23 cellular contexts compared by ENCODE assay signal in the genomic region with DNA sequence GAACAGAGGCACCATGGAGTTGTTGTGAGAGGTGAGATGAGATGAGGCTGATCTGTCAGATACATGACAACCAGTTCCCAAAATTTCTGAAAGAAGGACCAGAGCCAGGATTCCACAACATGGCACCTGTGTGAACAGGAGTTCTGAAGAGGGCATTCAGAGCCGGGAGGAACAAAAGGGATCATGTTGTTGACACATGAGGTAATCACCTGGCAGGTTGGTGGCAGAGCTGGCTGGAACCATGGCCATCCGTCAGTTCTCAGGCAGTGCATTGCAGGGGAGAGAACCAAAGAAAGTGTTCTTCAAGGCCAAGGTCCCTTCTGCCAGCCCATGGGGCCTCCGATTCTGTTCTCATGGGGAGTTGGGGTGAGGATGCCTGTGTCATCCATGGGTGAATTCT. TPM values are rescaled to one million over a fixed set of nuclear protein-coding genes. Genes with fewer than 3 reads are reported as not detected.
DNase-seq lines count a peak whose midpoint lies in the region; ATAC-seq and TF ChIP-seq lines count a peak whose summit lies in the region.
"Had no signal": no experiment of that assay in that cellular context is flagged by ENCODE, and none has a peak within 500 bp of the region (broad histone marks: within the 10 kb centered on the region; RNA-seq: fewer than 3 reads in every experiment).

No MANE protein-coding gene starts in this region.

- H3K14ac ChIP-seq in IMR-90 (replicated peaks; ENCODE audit: low read depth, low read length): no peak overlapping the region

- no peak overlapping the region for H3K18ac ChIP-seq in IMR-90 (ENCODE audit: low read depth, low read length)

- CTCF ChIA-PET in IMR-90 (lab: Yijun Ruan, JAX): no interaction called here
- CTCF ChIA-PET in Panc1 (lab: Charles Lee): no interaction called here

- H3K36me3 ChIP-seq in IMR-90 (ENCODE audit: control insufficient read depth, insufficient read depth, low read length) (no peaks in the 10 kb centered on the region), Panc1 (ENCODE audit: control insufficient read depth, insufficient read depth, low read length) (no peaks in the 10 kb centered on the region), stomach (no peaks in the 10 kb centered on the region), thyroid gland (no peaks in the 10 kb centered on the region)

- H2BK15ac ChIP-seq in IMR-90 (ENCODE audit: low read depth, low read length): 0 out of 3 replicates have a peak overlapping the region, but pooled peaks have one; percentile 22

- H3K27me3 ChIP-seq in IMR-90 (ENCODE audit: control insufficient read depth, insufficient read depth, low read length) (no peaks in the 10 kb centered on the region; the same call in 1 of the 2 replicates), Panc1 (ENCODE audit: control insufficient read depth, insufficient read depth, low read length) (no peaks in the 10 kb centered on the region), stomach (no peaks in the 10 kb centered on the region), thyroid gland (no peaks in the 10 kb centered on the region)

- H3K23ac ChIP-seq in IMR-90 (ENCODE audit: low read depth, low read length): no peak overlapping the region

- H4K5ac ChIP-seq in IMR-90 (ENCODE audit: low read depth, low read length): no peak overlapping the region

- H3K27ac ChIP-seq in IMR-90 (ENCODE audit: insufficient read depth, low read length): no peak overlapping the region
- peak overlapping the region; percentile 46; the same call in 1 of the 2 replicates for H3K27ac ChIP-seq in Panc1 (ENCODE audit: low read length)
- H3K27ac ChIP-seq in stomach: no peak overlapping the region
- H3K27ac ChIP-seq in thyroid gland: no peak overlapping the region
- H3K27ac ChIP-seq: RWPE1 had no signal

- H2AFZ ChIP-seq in IMR-90 (replicated peaks; ENCODE audit: low read length, poor library complexity): no peak overlapping the region

- TF ChIP-seq CTCF in IMR-90 (conservative IDR thresholded peaks at IDR 0.05; ENCODE audit: low read depth, low read length) (no peak), Panc1 (IDR thresholded peaks at IDR 0.05) (no peak), stomach (IDR thresholded peaks at IDR 0.05) (no peak), thyroid gland (IDR thresholded peaks at IDR 0.05) (no peak)

- H2BK20ac ChIP-seq in IMR-90 (ENCODE audit: low read depth, low read length): no peak overlapping the region

- ATAC-seq in IMR-90 (ENCODE audit: low read depth) (no peak), Panc1 (no peak)
- ATAC-seq: naive thymus-derived CD8-positive, alpha-beta T cell had no signal

- no peak overlapping the region for H4K8ac ChIP-seq in IMR-90 (ENCODE audit: low read depth in 2 of 2, low read length in 2 of 2)

- no peaks in the 10 kb centered on the region for H3K79me1 ChIP-seq in IMR-90 (ENCODE audit: low read depth in 1 of 2, low read length in 2 of 2)

- H3K9me1 ChIP-seq in IMR-90 (ENCODE audit: insufficient read depth, low read length): no peaks in the 10 kb centered on the region

- H3K4me1 ChIP-seq in IMR-90 (ENCODE audit: control insufficient read depth, insufficient read depth, low read length) (no peaks in the 10 kb centered on the region; the same call in 1 of the 2 replicates), Panc1 (ENCODE audit: control insufficient read depth, insufficient read depth, low read length) (peaks cover 25% of the 10 kb centered on the region), stomach (peaks cover 0 to 6% (median 0%) of the 10 kb centered on the region in 4 donors), thyroid gland (no peaks in the 10 kb centered on the region)

- no peak overlapping the region for H2AK9ac ChIP-seq in IMR-90 (replicated peaks; ENCODE audit: low read depth, low read length, poor library complexity)

- no peaks in the 10 kb centered on the region for H4K20me1 ChIP-seq in IMR-90 (ENCODE audit: insufficient read depth, low read length)

- H2BK120ac ChIP-seq in IMR-90 (ENCODE audit: low read depth, low read length): no peak overlapping the region

- TF ChIP-seq POLR2A in IMR-90 (IDR thresholded peaks at IDR 0.05; ENCODE audit: low read depth, low read length) (no peak), stomach (IDR thresholded peaks at IDR 0.05) (no peak), thyroid gland (IDR thresholded peaks at IDR 0.05) (no peak)

- intact Hi-C loops in IMR-90 (cut with micrococcal nuclease) (no loop called here), Panc1 (cut with micrococcal nuclease; ENCODE audit: unreplicated experiment) (no loop called here), stomach (cut with DNase I; ENCODE audit: low total_unique reads) (no loop called here), thyroid gland (cut with DNase I) (no loop called here)

- H3K9me3 ChIP-seq in IMR-90 (ENCODE audit: control insufficient read depth, insufficient read depth, low read length): no peaks in the 10 kb centered on the region
- H3K9me3 ChIP-seq in Panc1 (ENCODE audit: control insufficient read depth, insufficient read depth, low read depth, low read length): no peaks in the 10 kb centered on the region
- no peaks in the 10 kb centered on the region for H3K9me3 ChIP-seq in stomach
- no peaks in the 10 kb centered on the region for H3K9me3 ChIP-seq in thyroid gland

- no peak overlapping the region for H2AK5ac ChIP-seq in IMR-90 (ENCODE audit: low read depth, low read length)

- POLR2A ChIA-PET in IMR-90 (lab: Charles Lee; ENCODE audit: unreplicated experiment) (no interaction called here), Panc1 (lab: Charles Lee) (no interaction called here)

- WGBS in IMR-90 (ENCODE audit: extremely low coverage in 2 of 2, insufficient read length in 1 of 2), 2 experiments: 90% methylated on average over 2 of the region's 3 CpGs; no CpG with 5 or more reads in 1 of the 2 experiments
- 51 to 81% (median 56%) methylated on average over 3 of the region's 3 CpGs for WGBS in stomach, 5 donors
- 75 to 79% methylated on average over 2 to 3 of the region's 3 CpGs for WGBS in thyroid gland, 2 donors

- BruUV-seq in IMR-90 (replicated peaks; lab: Mats Ljungman, UMichigan) (no TSS peak), Panc1 (replicated peaks; lab: Mats Ljungman, UMichigan) (no TSS peak)

- no peak overlapping the region for H3K4ac ChIP-seq in IMR-90 (ENCODE audit: low read depth, low read length)

- TF ChIP-seq RAD21 in IMR-90 (IDR thresholded peaks at IDR 0.05; ENCODE audit: low read length): no peak

- no peak overlapping the region for H2BK5ac ChIP-seq in IMR-90 (ENCODE audit: low read depth, low read length, poor library complexity, severe bottlenecking)

- H4K91ac ChIP-seq in IMR-90 (ENCODE audit: insufficient read depth, low read depth, low read length): no peak overlapping the region

- no peak overlapping the region for H3K4me3 ChIP-seq in IMR-90 (ENCODE audit: insufficient read depth, low read depth, low read length)
- H3K4me3 ChIP-seq in Panc1 (ENCODE audit: low read depth in 2 of 2, low read length in 2 of 2): no peak overlapping the region
- no peak overlapping the region for H3K4me3 ChIP-seq in stomach
- no peak overlapping the region for H3K4me3 ChIP-seq in thyroid gland (replicated peaks in 1 of 3)

- in situ Hi-C loops in IMR-90 (cut with MboI; ENCODE audit: low sequenced_read_pairs) (no loop called here), Panc1 (cut with HindIII; ENCODE audit: low pct_unique_long_range_greater_than_20kb, low sequenced_read_pairs) (no loop called here)

- no peak for TF ChIP-seq EP300 in stomach (IDR thresholded peaks at IDR 0.05)

- H3K4me2 ChIP-seq in IMR-90 (ENCODE audit: low read depth, low read length): no peak overlapping the region

- no peak overlapping the region for H3K9ac ChIP-seq in IMR-90 (ENCODE audit: low read depth, low read length)

- DNase-seq in IMR-90: no peak
- DNase-seq in NCI-H2107 (lab: John Stamatoyannopoulos, UW): peak; percentile 28
- DNase-seq in Panc1 (ENCODE audit: low read depth, low spot score): no peak
- peak; percentile 73 for DNase-seq in stomach
- no peak for DNase-seq in D341Med (ENCODE audit: low spot score)
- DNase-seq in thyroid gland: no peak
- no peak for DNase-seq in activated naive CD4-positive, alpha-beta T cell treated with anti-CD3 and anti-CD28 coated beads, Interleukin-2, amount 50 U/mL, for 16 hours
- DNase-seq: activated CD4-positive, alpha-beta memory T cell treated with anti-CD3 and anti-CD28 coated beads, Interleukin-2, amount 10 ng/mL, durations not matched to agents 7 days and 5 days; activated CD8-positive, alpha-beta memory T cell treated with anti-CD3 and anti-CD28 coated beads, Interleukin-2, amount 50 U/mL, for 48 hours; activated naive CD4-positive, alpha-beta T cell treated with anti-CD3 and anti-CD28 coated beads, Interleukin-2, amount 10 ng/mL, durations not matched to agents 7 days and 5 days; amniotic stem cell; C1 segment of cervical spinal cord; effector CD4-positive, alpha-beta T cell; HFFc6; islet precursor cell; left ventricle myocardium superior; midbrain; naive thymus-derived CD8-positive, alpha-beta T cell; NCI-H1048; NCI-H187 treated with DMSO at 0.1 percent for 48 hours; NCI-H526; retina had no signal

- dilution Hi-C loops in IMR-90 (cut with HindIII; ENCODE audit: low sequenced_read_pairs, unreplicated experiment): no loop called here

- H3K56ac ChIP-seq in IMR-90 (ENCODE audit: extremely low read depth, insufficient read depth, low read length): no peak overlapping the region

TF ChIP-seq in IMR-90, 13 proteins besides CTCF, POLR2A, EP300 and RAD21 (continues in another document):
- TF ChIP-seq MAFK (IDR thresholded peaks at IDR 0.05; ENCODE audit: low read depth, low read length): no peak
- TF ChIP-seq RCOR1 (IDR thresholded peaks at IDR 0.05; ENCODE audit: insufficient replicate concordance, low read length): no peak
- TF ChIP-seq FOS (IDR thresholded peaks at IDR 0.05; ENCODE audit: low read depth, low read length): no peak
- no peak for TF ChIP-seq CHD1 (IDR thresholded peaks at IDR 0.05; ENCODE audit: low read depth, low read length)
- TF ChIP-seq NFE2L2 (IDR thresholded peaks at IDR 0.05; ENCODE audit: low read depth, low read length): no peak
- no peak for TF ChIP-seq MAZ (IDR thresholded peaks at IDR 0.05; ENCODE audit: borderline replicate concordance, low read depth, low read length)
- TF ChIP-seq RFX5 (IDR thresholded peaks at IDR 0.05; ENCODE audit: low read depth, low read length): no peak
- no peak for TF ChIP-seq BHLHE40 (IDR thresholded peaks at IDR 0.05; ENCODE audit: low read depth, low read length)
- no peak for TF ChIP-seq MXI1 (IDR thresholded peaks at IDR 0.05; ENCODE audit: borderline replicate concordance, low read depth, low read length)

RNA-seq across cellular contexts. Expression of gene CTPS1, which starts 49.3 kb away (rescaled TPM):
- total RNA-seq in IMR-90 (2012; rRNA removed) (41.0 and 45.5 TPM in 2 replicates), Panc1 (2021; ENCODE audit: unreplicated experiment) (166 TPM), stomach (10 to 100 TPM; 14.0 to 45.5 (median 32.7) TPM), thyroid gland (10 to 100 TPM; 10.1 to 20.3 (median 11.8) TPM)
- polyA plus RNA-seq in IMR-90 (2012; rRNA removed) (40.4 and 43.2 TPM in 2 replicates), stomach (1 to 10 TPM; 6.4 to 9.8 (median 8.1) TPM)
- 11.2 and 42.3 TPM in 2 replicates for polyA plus RNA-seq in IMR-90 (2012; cell fraction: cytosol; rRNA removed)
- polyA plus RNA-seq in IMR-90 (2012; cell fraction: nucleus; rRNA removed; ENCODE audit: low replicate concordance): 23.0 and 58.3 TPM in 2 replicates
- polyA plus RNA-seq in Panc1 (2012; ENCODE audit: insufficient read length): 83.3 TPM

Comparison
In these comparisons a context has a peak if more than half of its experiments do, and no peak if none do; other contexts are left out.
1. DNase-seq: peak in NCI-H2107 (single experiment) and stomach (single experiment); none in IMR-90 (single experiment), Panc1 (single experiment), D341Med (single experiment), thyroid gland (0 of 2) and activated naive CD4-positive, alpha-beta T cell treated with anti-CD3 and anti-CD28 coated beads, Interleukin-2, amount 50 U/mL, for 16 hours (single experiment).